ENCODE assay signal across 1 cellular context in genomic region chr19:1068111-1069001, GRCh38.
A peak's percentile ranks its signal among the peaks of the same experiment; 100 is the strongest.
TF ChIP-seq lines count a peak whose summit lies in the region.

No MANE protein-coding gene starts in this region.

TF ChIP-seq in GM12878, 131 proteins besides CTCF, POLR2A, EP300 and RAD21 (continued from another document):
- TF ChIP-seq CEBPZ (IDR thresholded peaks at IDR 0.05; ENCODE audit: low read depth, low read length) (no peak), NFIC (IDR thresholded peaks at IDR 0.05; ENCODE audit: low read depth, low read length) (no peak), REST (IDR thresholded peaks at IDR 0.05; ENCODE audit: low read depth, low read length) (no peak), ZNF274 (IDR thresholded peaks at IDR 0.05; ENCODE audit: insufficient read depth, insufficient read length) (no peak), TBL1XR1 (IDR thresholded peaks at IDR 0.05; ENCODE audit: low read depth, low read length) (peak; percentile 77), NR2F1 (conservative IDR thresholded peaks at IDR 0.05) (peak; percentile 100), NBN (IDR thresholded peaks at IDR 0.05) (no peak), CEBPB (IDR thresholded peaks at IDR 0.05; ENCODE audit: borderline replicate concordance in 1 of 2, low read depth in 2 of 2, low read length in 2 of 2) (no peak), RELB (IDR thresholded peaks at IDR 0.05; ENCODE audit: low read depth) (no peak), CHD2 (IDR thresholded peaks at IDR 0.05; ENCODE audit: borderline replicate concordance, low read depth, low read length) (no peak), SMAD1 (IDR thresholded peaks at IDR 0.05; ENCODE audit: low read depth, partially characterized antibody) (no peak), YBX1 (IDR thresholded peaks at IDR 0.05) (no peak), IKZF1 (conservative IDR thresholded peaks at IDR 0.05) (no peak; the same call in 1 of the 2 replicates), POU2F2 (IDR thresholded peaks at IDR 0.05; ENCODE audit: borderline replicate concordance, low read depth, low read length) (no peak), MLLT1 (IDR thresholded peaks at IDR 0.05) (no peak), MTA2 (IDR thresholded peaks at IDR 0.05; ENCODE audit: low read depth) (peak; percentile 86), CREB1 (IDR thresholded peaks at IDR 0.05; ENCODE audit: low read depth) (no peak), SIX5 (IDR thresholded peaks at IDR 0.05; ENCODE audit: low read depth, low read length, severe bottlenecking) (no peak), HCFC1 (IDR thresholded peaks at IDR 0.05; ENCODE audit: low read length) (no peak), ATF3 (IDR thresholded peaks at IDR 0.05; ENCODE audit: borderline replicate concordance, extremely low read depth, low read depth, low read length) (no peak), PAX8 (IDR thresholded peaks at IDR 0.05) (no peak), BRCA1 (IDR thresholded peaks at IDR 0.05; ENCODE audit: low read depth, low read length) (no peak), ZBTB11 (CRISPR knock-in tag; IDR thresholded peaks at IDR 0.05) (no peak), ATF2 (IDR thresholded peaks at IDR 0.05; ENCODE audit: low read length) (no peak), RUNX3 (IDR thresholded peaks at IDR 0.05; ENCODE audit: low read length) (peak; percentile 80), DPF2 (IDR thresholded peaks at IDR 0.05) (peak; percentile 43; the same call in 1 of the 2 replicates), ZBED1 (IDR thresholded peaks at IDR 0.05; ENCODE audit: borderline replicate concordance) (no peak), PKNOX1 (IDR thresholded peaks at IDR 0.05) (no peak), PRDM15 (CRISPR knock-in tag; IDR thresholded peaks at IDR 0.05) (no peak), MEF2B (IDR thresholded peaks at IDR 0.05; ENCODE audit: partially characterized antibody, poor library complexity, severe bottlenecking) (peak; percentile 21)
